In genomic region chr16:68286153-68287074, GRCh38 we compare ENCODE assay signal across 11 cellular contexts. TPM values are rescaled to one million over a fixed set of nuclear protein-coding genes. Genes with fewer than 3 reads are reported as not detected.
DNase-seq lines count a peak whose midpoint lies in the region; ATAC-seq lines count a peak whose summit lies in the region.
"Had no signal": no experiment of that assay in that cellular context is flagged by ENCODE, and none has a peak within 500 bp of the region (broad histone marks: within the 10 kb centered on the region; RNA-seq: fewer than 3 reads in every experiment).

No MANE protein-coding gene starts in this region.

- peak overlapping the region; percentile 81 for H3K27ac Mint-ChIP-seq in activated T-helper 2 cell treated with anti-CD3 and anti-CD28 coated beads, Interferon-gamma antibody, Interleukin-2, Interleukin-4, amounts not matched to agents 10 μg/mL and 5 μg/mL and 100 μg/mL, durations not matched to agents 14 hours and 24 hours and 36 hours
- peak overlapping the region; percentile 74 to 98 (median 90) for H3K27ac Mint-ChIP-seq in naive B cell

- ATAC-seq in naive B cell (ENCODE audit: low read depth in 2 of 2) (peak; percentile 24 to 28), HG03469 (IDR thresholded peaks at IDR 0.05; ENCODE audit: unreplicated experiment) (no peak)

- intact Hi-C loops in activated T-helper 2 cell treated with anti-CD3 and anti-CD28 coated beads, Interferon-gamma antibody, Interleukin-2, Interleukin-4, amounts not matched to agents 10 μg/mL and 5 μg/mL and 100 μg/mL, durations not matched to agents 14 hours and 24 hours and 36 hours (cut with micrococcal nuclease): loop anchor here (10.0 kb wide), 1 partner anchor 202 kb away; the partner anchor contains the start of gene NFATC3

- H3K27me3 Mint-ChIP-seq in activated T-helper 2 cell treated with anti-CD3 and anti-CD28 coated beads, Interferon-gamma antibody, Interleukin-2, Interleukin-4, amounts not matched to agents 10 μg/mL and 5 μg/mL and 100 μg/mL, durations not matched to agents 14 hours and 24 hours and 36 hours (ENCODE audit: low read depth): no peaks in the 10 kb centered on the region
- H3K27me3 Mint-ChIP-seq in naive B cell: no peaks in the 10 kb centered on the region

- H3K4me1 Mint-ChIP-seq in activated T-helper 2 cell treated with anti-CD3 and anti-CD28 coated beads, Interferon-gamma antibody, Interleukin-2, Interleukin-4, amounts not matched to agents 10 μg/mL and 5 μg/mL and 100 μg/mL, durations not matched to agents 14 hours and 24 hours and 36 hours (ENCODE audit: low read depth): peaks cover 85% of the 10 kb centered on the region
- peaks cover 67 to 95% (median 92%) of the 10 kb centered on the region in 3 donors for H3K4me1 Mint-ChIP-seq in naive B cell

- peaks cover 84% of the 10 kb centered on the region for H3K36me3 Mint-ChIP-seq in activated T-helper 2 cell treated with anti-CD3 and anti-CD28 coated beads, Interferon-gamma antibody, Interleukin-2, Interleukin-4, amounts not matched to agents 10 μg/mL and 5 μg/mL and 100 μg/mL, durations not matched to agents 14 hours and 24 hours and 36 hours (ENCODE audit: low read depth)
- peaks cover 22 to 25% of the 10 kb centered on the region in 2 donors for H3K36me3 Mint-ChIP-seq in naive B cell

- H3K4me3 ChIP-seq in Jurkat, Clone E6-1 (ENCODE audit: low read length): peak overlapping the region; percentile 49

- no peaks in the 10 kb centered on the region for H3K9me3 Mint-ChIP-seq in activated T-helper 2 cell treated with anti-CD3 and anti-CD28 coated beads, Interferon-gamma antibody, Interleukin-2, Interleukin-4, amounts not matched to agents 10 μg/mL and 5 μg/mL and 100 μg/mL, durations not matched to agents 14 hours and 24 hours and 36 hours
- H3K9me3 Mint-ChIP-seq in naive B cell: peaks cover 0 to 1% (median 0%) of the 10 kb centered on the region in 7 donors

- H3K4me3 Mint-ChIP-seq in activated T-helper 2 cell treated with anti-CD3 and anti-CD28 coated beads, Interferon-gamma antibody, Interleukin-2, Interleukin-4, amounts not matched to agents 10 μg/mL and 5 μg/mL and 100 μg/mL, durations not matched to agents 14 hours and 24 hours and 36 hours (ENCODE audit: low read depth): peak overlapping the region; percentile 70
- H3K4me3 Mint-ChIP-seq in naive B cell: peak overlapping the region; percentile 76 to 95 (median 84)

- DNase-seq in D341Med (ENCODE audit: low spot score): peak; percentile 68
- DNase-seq in Jurkat, Clone E6-1 (ENCODE audit: low read depth, low spot score): peak; percentile 87
- DNase-seq in activated T-helper 2 cell treated with anti-CD3 and anti-CD28 coated beads, Interferon-gamma antibody, Interleukin-2, Interleukin-4, amounts not matched to agents 10 μg/mL and 5 μg/mL and 100 μg/mL, durations not matched to agents 14 hours and 24 hours and 36 hours (ENCODE audit: low spot score): no peak
- DNase-seq in naive B cell: peak; percentile 58
- no peak for DNase-seq in NCI-H446 treated with DMSO at 0.1 percent for 48 hours (lab: John Stamatoyannopoulos, UW)
- DNase-seq in activated effector memory CD4-positive, alpha-beta T cell treated with Interleukin-2 at 50 U/mL for 16 hours: no peak
- no peak for DNase-seq in NCI-H2029 treated with DMSO at 0.1 percent for 48 hours (lab: John Stamatoyannopoulos, UW)
- DNase-seq: H7; NCI-H1092; stimulated activated CD4-positive, alpha-beta T cell treated with anti-CD3 and anti-CD28 coated beads, Interleukin-12 subunit alpha, Interleukin-12 subunit beta, amount 100 ng/mL, for 4 hours had no signal

RNA-seq across cellular contexts. Expression of gene SLC7A6, which starts 22.1 kb away (rescaled TPM):
- 31.2 TPM for polyA plus RNA-seq in Jurkat, Clone E6-1 (2012; ENCODE audit: insufficient read depth, insufficient read length)
- 107 and 108 TPM in 2 replicates for total RNA-seq in activated T-helper 2 cell treated with anti-CD3 and anti-CD28 coated beads, Interferon-gamma antibody, Interleukin-2, Interleukin-4, amounts not matched to agents 10 μg/mL and 5 μg/mL and 100 μg/mL, durations not matched to agents 14 hours and 24 hours and 36 hours
- polyA plus RNA-seq in naive B cell (ENCODE audit: low read depth in 6 of 6): 10 to 100 TPM in 5 of 6 donors, 1 to 10 TPM in 1; 6.5 to 16.4 (median 13.5) TPM

RNA-seq across cellular contexts. Expression of gene SLC7A6OS, which starts 24.3 kb away (rescaled TPM):
- 16.5 TPM for polyA plus RNA-seq in Jurkat, Clone E6-1 (2012; ENCODE audit: insufficient read depth, insufficient read length)
- total RNA-seq in activated T-helper 2 cell treated with anti-CD3 and anti-CD28 coated beads, Interferon-gamma antibody, Interleukin-2, Interleukin-4, amounts not matched to agents 10 μg/mL and 5 μg/mL and 100 μg/mL, durations not matched to agents 14 hours and 24 hours and 36 hours: 24.7 and 26.7 TPM in 2 replicates
- polyA plus RNA-seq in naive B cell (ENCODE audit: low read depth in 6 of 6): 10 to 100 TPM; 14.0 to 26.1 (median 17.7) TPM

RNA-seq across cellular contexts. Expression of gene PRMT7, which starts 24.4 kb away (rescaled TPM):
- polyA plus RNA-seq in Jurkat, Clone E6-1 (2012; ENCODE audit: insufficient read depth, insufficient read length): 76.6 TPM
- 80.5 and 90.7 TPM in 2 replicates for total RNA-seq in activated T-helper 2 cell treated with anti-CD3 and anti-CD28 coated beads, Interferon-gamma antibody, Interleukin-2, Interleukin-4, amounts not matched to agents 10 μg/mL and 5 μg/mL and 100 μg/mL, durations not matched to agents 14 hours and 24 hours and 36 hours
- 10 to 100 TPM; 14.8 to 34.8 (median 23.1) TPM for polyA plus RNA-seq in naive B cell (ENCODE audit: low read depth in 6 of 6)

RNA-seq across cellular contexts. Expression of gene PLA2G15, which starts 41.2 kb away (rescaled TPM):
- polyA plus RNA-seq in Jurkat, Clone E6-1 (2012; ENCODE audit: insufficient read depth, insufficient read length): 6.6 TPM
- 9.0 and 10.3 TPM in 2 replicates for total RNA-seq in activated T-helper 2 cell treated with anti-CD3 and anti-CD28 coated beads, Interferon-gamma antibody, Interleukin-2, Interleukin-4, amounts not matched to agents 10 μg/mL and 5 μg/mL and 100 μg/mL, durations not matched to agents 14 hours and 24 hours and 36 hours
- 1 to 10 TPM in 5 of 6 donors, not detected in 1; 4.3 to 9.8 (median 5.8) TPM for polyA plus RNA-seq in naive B cell (ENCODE audit: low read depth in 6 of 6)

RNA-seq across cellular contexts. Expression of gene ESRP2, which starts 50.5 kb away (rescaled TPM):
- not detected for polyA plus RNA-seq in Jurkat, Clone E6-1 (2012; ENCODE audit: insufficient read depth, insufficient read length)
- total RNA-seq in activated T-helper 2 cell treated with anti-CD3 and anti-CD28 coated beads, Interferon-gamma antibody, Interleukin-2, Interleukin-4, amounts not matched to agents 10 μg/mL and 5 μg/mL and 100 μg/mL, durations not matched to agents 14 hours and 24 hours and 36 hours: 0.23 and 0.34 TPM in 2 replicates
- 1 to 10 TPM in 2 of 6 donors, under 1 TPM in 3, not detected in 1; 0.32 to 2.8 (median 0.87) TPM for polyA plus RNA-seq in naive B cell (ENCODE audit: low read depth in 6 of 6)

Comparison
In these comparisons a context has a peak if more than half of its experiments do, and no peak if none do; other contexts are left out.
1. DNase-seq: peak in D341Med (single experiment), Jurkat, Clone E6-1 (single experiment) and naive B cell (single experiment); none in activated T-helper 2 cell treated with anti-CD3 and anti-CD28 coated beads, Interferon-gamma antibody, Interleukin-2, Interleukin-4, amounts not matched to agents 10 μg/mL and 5 μg/mL and 100 μg/mL, durations not matched to agents 14 hours and 24 hours and 36 hours (single experiment), NCI-H446 treated with DMSO at 0.1 percent for 48 hours (single experiment), activated effector memory CD4-positive, alpha-beta T cell treated with Interleukin-2 at 50 U/mL for 16 hours (single experiment) and NCI-H2029 treated with DMSO at 0.1 percent for 48 hours (single experiment).